In genomic region chr3:126197854-126198584, GRCh38 we compare ENCODE assay signal across 8 cellular contexts. TPM values are rescaled to one million over a fixed set of nuclear protein-coding genes. Genes with fewer than 3 reads are reported as not detected.
DNase-seq lines count a peak whose midpoint lies in the region; ATAC-seq and TF ChIP-seq lines count a peak whose summit lies in the region.

No MANE protein-coding gene starts in this region.

- H3K4me1 ChIP-seq in tibial nerve, result peaks cover 0 to 5% (median 0%) of the 10 kb centered on the region in 4 donors

- peak; percentile 99 for ATAC-seq in activated CD4-positive, alpha-beta T cell treated with anti-CD3 and anti-CD28 coated beads for 36 hours
- ATAC-seq in esophagus mucosa (peak; percentile 78), HG03280 (IDR thresholded peaks at IDR 0.05; ENCODE audit: unreplicated experiment) (no peak)
- ATAC-seq in natural killer cell treated with Interleukin-12 subunit alpha and Interleukin-12 subunit beta and Interleukin-15 and Interleukin-18, amount 100 ng/mL, for 72 hours, result peak; percentile 72 to 74

- 46 to 48% methylated on average over 7 of the region's 7 CpGs for WGBS in tibial nerve, 2 donors

- no peak overlapping the region for H3K4me3 Mint-ChIP-seq in activated CD4-positive, alpha-beta T cell treated with anti-CD3 and anti-CD28 coated beads for 36 hours
- H3K4me3 Mint-ChIP-seq in natural killer cell treated with Interleukin-12 subunit alpha and Interleukin-12 subunit beta and Interleukin-15 and Interleukin-18, amount 100 ng/mL, for 72 hours, result no peak overlapping the region

- POLR2A ChIA-PET in activated CD4-positive, alpha-beta T cell treated with anti-CD3 and anti-CD28 coated beads for 36 hours (lab: Charles Lee), result no interaction called here

- intact Hi-C loops in activated CD4-positive, alpha-beta T cell treated with anti-CD3 and anti-CD28 coated beads for 36 hours (cut with DNase I, micrococcal nuclease), result loop anchor here (1.0 to 5.0 kb wide), 3 partner anchors 61 to 226 kb away; no protein-coding TSS in a partner anchor

- H3K36me3 Mint-ChIP-seq in activated CD4-positive, alpha-beta T cell treated with anti-CD3 and anti-CD28 coated beads for 36 hours (ENCODE audit: low read depth), result peaks cover 4% of the 10 kb centered on the region
- peaks cover 10% of the 10 kb centered on the region for H3K36me3 Mint-ChIP-seq in natural killer cell treated with Interleukin-12 subunit alpha and Interleukin-12 subunit beta and Interleukin-15 and Interleukin-18, amount 100 ng/mL, for 72 hours

- in situ Hi-C loops in GM13976 (cut with MboI; ENCODE audit: low sequenced_read_pairs, unreplicated experiment), result no loop called here

- H3K27ac ChIP-seq in tibial nerve, result no peak overlapping the region

- no peak for TF ChIP-seq CTCF in GM13976 (IDR thresholded peaks at IDR 0.05; ENCODE audit: borderline replicate concordance, control extremely low read depth, extremely low read depth, insufficient read depth, missing control alignments)
- TF ChIP-seq CTCF in tibial nerve (IDR thresholded peaks at IDR 0.05), result peak; percentile 46 to 74 (median 60)

- H3K4me3 ChIP-seq in tibial nerve, result no peak overlapping the region

- peaks cover 9% of the 10 kb centered on the region for H3K9me3 Mint-ChIP-seq in activated CD4-positive, alpha-beta T cell treated with anti-CD3 and anti-CD28 coated beads for 36 hours (ENCODE audit: low read depth)
- no peaks in the 10 kb centered on the region for H3K9me3 Mint-ChIP-seq in natural killer cell treated with Interleukin-12 subunit alpha and Interleukin-12 subunit beta and Interleukin-15 and Interleukin-18, amount 100 ng/mL, for 72 hours

- DNase-seq in AG08396 (ENCODE audit: low spot score) (peak; percentile 82), GM13976 (ENCODE audit: low spot score) (peak; percentile 58), NCI-H1694 treated with DMSO at 0.1 percent for 48 hours (lab: John Stamatoyannopoulos, UW) (peak; percentile 10), tibial nerve (ENCODE audit: low spot score in 2 of 2) (peak; percentile 55 to 84)
- peak; percentile 79 for DNase-seq in activated CD4-positive, alpha-beta T cell treated with anti-CD3 and anti-CD28 coated beads for 36 hours
- DNase-seq in natural killer cell treated with Interleukin-12 subunit alpha and Interleukin-12 subunit beta and Interleukin-15 and Interleukin-18, amount 100 ng/mL, for 72 hours (ENCODE audit: low spot score), result no peak

- CTCF ChIA-PET in activated CD4-positive, alpha-beta T cell treated with anti-CD3 and anti-CD28 coated beads for 36 hours (lab: Charles Lee), result interaction anchor here (0.7 to 3.4 kb wide), 13 partner anchors 9 to 337 kb away, joined by 3 to 20 read pairs (median 4); no protein-coding TSS in a partner anchor

- no peak for TF ChIP-seq POLR2A in tibial nerve (IDR thresholded peaks at IDR 0.05)

- H3K27me3 Mint-ChIP-seq in activated CD4-positive, alpha-beta T cell treated with anti-CD3 and anti-CD28 coated beads for 36 hours, result peaks cover 16% of the 10 kb centered on the region
- H3K27me3 Mint-ChIP-seq in natural killer cell treated with Interleukin-12 subunit alpha and Interleukin-12 subunit beta and Interleukin-15 and Interleukin-18, amount 100 ng/mL, for 72 hours, result peaks cover 3 to 24% of the 10 kb centered on the region in 2 donors

- H3K27me3 ChIP-seq in tibial nerve, result no peaks in the 10 kb centered on the region

- H3K36me3 ChIP-seq in tibial nerve, result no peaks in the 10 kb centered on the region

- H3K27ac Mint-ChIP-seq in activated CD4-positive, alpha-beta T cell treated with anti-CD3 and anti-CD28 coated beads for 36 hours, result no peak overlapping the region
- no peak overlapping the region for H3K27ac Mint-ChIP-seq in natural killer cell treated with Interleukin-12 subunit alpha and Interleukin-12 subunit beta and Interleukin-15 and Interleukin-18, amount 100 ng/mL, for 72 hours

- TF ChIP-seq EP300 in tibial nerve (IDR thresholded peaks at IDR 0.05), result peak in 1 of 2 donors; percentile 47

- no peaks in the 10 kb centered on the region for H3K9me3 ChIP-seq in tibial nerve

- H3K4me1 Mint-ChIP-seq in activated CD4-positive, alpha-beta T cell treated with anti-CD3 and anti-CD28 coated beads for 36 hours, result no peaks in the 10 kb centered on the region
- H3K4me1 Mint-ChIP-seq in natural killer cell treated with Interleukin-12 subunit alpha and Interleukin-12 subunit beta and Interleukin-15 and Interleukin-18, amount 100 ng/mL, for 72 hours (ENCODE audit: low read depth in 2 of 2), result no peaks in the 10 kb centered on the region

RNA-seq across cellular contexts. Expression of gene ALDH1L1, which starts 17.6 kb away (rescaled TPM):
- total RNA-seq in activated CD4-positive, alpha-beta T cell treated with anti-CD3 and anti-CD28 coated beads for 36 hours, result under 1 TPM; 0.05 to 0.18 TPM
- 4.5 TPM for total RNA-seq in esophagus mucosa
- total RNA-seq in natural killer cell treated with Interleukin-12 subunit alpha and Interleukin-12 subunit beta and Interleukin-15 and Interleukin-18, amount 100 ng/mL, for 72 hours, result not detected
- 10 to 100 TPM; 34.5 to 87.3 (median 50.8) TPM for total RNA-seq in tibial nerve
